In the genomic region with DNA sequence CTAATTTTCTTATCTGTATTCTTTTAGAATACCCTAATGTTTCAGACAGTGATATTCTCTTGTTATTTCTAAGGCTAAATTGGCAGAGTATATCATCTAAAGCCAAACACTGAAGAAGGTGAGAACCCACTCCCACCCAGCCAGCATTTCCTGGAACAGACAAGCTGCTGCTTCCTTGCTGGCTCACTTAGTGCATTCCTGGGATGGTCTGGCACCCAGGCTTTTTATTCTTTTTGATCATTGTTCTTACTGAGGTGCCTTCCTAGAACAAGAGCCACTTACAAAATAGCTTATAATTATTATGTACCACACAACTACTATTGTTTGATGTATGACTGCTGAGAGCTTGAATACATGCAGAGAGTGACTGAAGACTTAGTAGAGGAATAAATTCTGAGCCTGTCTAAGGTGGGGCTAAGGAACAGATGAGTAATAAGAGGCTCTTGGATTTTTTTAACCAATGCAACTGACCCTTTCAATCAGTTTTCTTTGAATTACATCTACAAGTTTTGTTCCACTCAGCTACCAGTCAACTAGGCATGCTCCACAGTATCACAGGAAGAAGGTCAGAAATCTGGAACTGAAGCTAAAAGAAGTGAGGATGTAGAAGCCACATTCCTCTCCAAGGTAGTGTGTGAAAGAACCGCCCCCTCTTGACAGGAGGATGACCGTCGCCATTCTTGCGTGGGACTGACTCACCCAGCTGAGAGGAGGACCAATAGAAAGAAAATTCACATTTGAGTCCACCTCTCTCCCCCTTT, we compare ENCODE assay signal across 8 cellular contexts. TPM values are rescaled to one million over a fixed set of nuclear protein-coding genes. Genes with fewer than 3 reads are reported as not detected.
A peak's percentile ranks its signal among the peaks of the same experiment; 100 is the strongest.
DNase-seq lines count a peak whose midpoint lies in the region; ATAC-seq, FAIRE-seq and TF ChIP-seq lines count a peak whose summit lies in the region.

No MANE protein-coding gene starts in this region.

- peak; percentile 43 for DNase-seq in AG08396 (ENCODE audit: low spot score)
- DNase-seq in LHCN-M2 (ENCODE audit: low read depth), result peak; percentile 87
- DNase-seq in bronchial epithelial cell (ENCODE audit: low read depth), result peak; percentile 83
- peak; percentile 49 for DNase-seq in myocyte (ENCODE audit: low read depth)
- DNase-seq in NCI-H1694 treated with DMSO at 0.1 percent for 48 hours (lab: John Stamatoyannopoulos, UW), result no peak
- no peak for DNase-seq in kidney

- H3K9me3 ChIP-seq in kidney (ENCODE audit: control insufficient read depth in 1 of 2, low read length in 2 of 2), result no peaks in the 10 kb centered on the region

- H3K27me3 ChIP-seq in bronchial epithelial cell (ENCODE audit: control insufficient read depth, insufficient read depth, low read length), result no peaks in the 10 kb centered on the region

- peaks cover 0 to 6% of the 10 kb centered on the region in 2 donors for H3K4me1 ChIP-seq in kidney (ENCODE audit: control insufficient read depth in 1 of 2, insufficient read depth in 1 of 2, low read depth in 1 of 2, low read length in 2 of 2)

- no peak overlapping the region for H3K27ac ChIP-seq in kidney (ENCODE audit: low read depth in 2 of 2, low read length in 2 of 2)

- ATAC-seq in GM21390 (IDR thresholded peaks at IDR 0.05; ENCODE audit: unreplicated experiment), result no peak
- no peak for ATAC-seq in HG03521 (IDR thresholded peaks at IDR 0.05; ENCODE audit: unreplicated experiment)

- H3K4me3 ChIP-seq in bronchial epithelial cell (ENCODE audit: low read depth, low read length) (no peak overlapping the region), kidney (ENCODE audit: low read length in 2 of 2) (no peak overlapping the region)

- no peak overlapping the region for H3K9ac ChIP-seq in kidney (ENCODE audit: low read length in 2 of 2)

- TF ChIP-seq CTCF in bronchial epithelial cell (IDR thresholded peaks at IDR 0.05; ENCODE audit: insufficient read depth, low read length, severe bottlenecking), result no peak
- no peak for TF ChIP-seq CTCF in kidney (IDR thresholded peaks at IDR 0.05; ENCODE audit: borderline replicate concordance, extremely low read depth, insufficient read depth)

- H3K36me3 ChIP-seq in bronchial epithelial cell (ENCODE audit: control insufficient read depth, insufficient read depth, low read length) (peaks cover 10% of the 10 kb centered on the region), kidney (ENCODE audit: control insufficient read depth in 1 of 2, insufficient read depth in 2 of 2, low read length in 2 of 2) (peaks cover 37 to 41% of the 10 kb centered on the region in 2 donors)

- FAIRE-seq in bronchial epithelial cell (lab: Jason Lieb, UNC), result no peak
- no peak for FAIRE-seq in kidney (lab: Jason Lieb, UNC)

- intact Hi-C loops in kidney (cut with DNase I), result no loop called here

RNA-seq across cellular contexts. Expression of a gene that starts 30.1 kb away (rescaled TPM):
- total RNA-seq in LHCN-M2 (2014; rRNA removed) (2.1 and 2.6 TPM in 2 replicates), bronchial epithelial cell (under 0.01 TPM in 1 of 2 replicates, not detected in the other), myocyte (1.4 and 1.8 TPM in 2 replicates), kidney (1.6 TPM)
- polyA plus RNA-seq in LHCN-M2 (2012), result 3.4 TPM
- polyA plus RNA-seq in myocyte (2012), result 4.1 TPM
- 0.75 TPM for polyA plus RNA-seq in kidney (ENCODE audit: insufficient read depth, low read depth, low replicate concordance)

RNA-seq across cellular contexts. Expression of a gene that starts 53.6 kb away (rescaled TPM):
- total RNA-seq in LHCN-M2 (2014; rRNA removed) (42.8 and 48.3 TPM in 2 replicates), bronchial epithelial cell (31.0 and 36.6 TPM in 2 replicates), myocyte (44.3 and 45.2 TPM in 2 replicates), kidney (21.2 TPM)
- polyA plus RNA-seq in LHCN-M2 (2012), result 18.9 TPM
- 20.9 TPM for polyA plus RNA-seq in myocyte (2012)
- polyA plus RNA-seq in kidney (ENCODE audit: insufficient read depth, low read depth, low replicate concordance), result 17.6 TPM

Comparison
In these comparisons a context has a peak if more than half of its experiments do, and no peak if none do; other contexts are left out.
1. DNase-seq: peak in AG08396 (single experiment), LHCN-M2 (single experiment), bronchial epithelial cell (single experiment) and myocyte (single experiment); none in NCI-H1694 treated with DMSO at 0.1 percent for 48 hours (single experiment) and kidney (single experiment).